14 cellular contexts compared by ENCODE assay signal in the genomic region with DNA sequence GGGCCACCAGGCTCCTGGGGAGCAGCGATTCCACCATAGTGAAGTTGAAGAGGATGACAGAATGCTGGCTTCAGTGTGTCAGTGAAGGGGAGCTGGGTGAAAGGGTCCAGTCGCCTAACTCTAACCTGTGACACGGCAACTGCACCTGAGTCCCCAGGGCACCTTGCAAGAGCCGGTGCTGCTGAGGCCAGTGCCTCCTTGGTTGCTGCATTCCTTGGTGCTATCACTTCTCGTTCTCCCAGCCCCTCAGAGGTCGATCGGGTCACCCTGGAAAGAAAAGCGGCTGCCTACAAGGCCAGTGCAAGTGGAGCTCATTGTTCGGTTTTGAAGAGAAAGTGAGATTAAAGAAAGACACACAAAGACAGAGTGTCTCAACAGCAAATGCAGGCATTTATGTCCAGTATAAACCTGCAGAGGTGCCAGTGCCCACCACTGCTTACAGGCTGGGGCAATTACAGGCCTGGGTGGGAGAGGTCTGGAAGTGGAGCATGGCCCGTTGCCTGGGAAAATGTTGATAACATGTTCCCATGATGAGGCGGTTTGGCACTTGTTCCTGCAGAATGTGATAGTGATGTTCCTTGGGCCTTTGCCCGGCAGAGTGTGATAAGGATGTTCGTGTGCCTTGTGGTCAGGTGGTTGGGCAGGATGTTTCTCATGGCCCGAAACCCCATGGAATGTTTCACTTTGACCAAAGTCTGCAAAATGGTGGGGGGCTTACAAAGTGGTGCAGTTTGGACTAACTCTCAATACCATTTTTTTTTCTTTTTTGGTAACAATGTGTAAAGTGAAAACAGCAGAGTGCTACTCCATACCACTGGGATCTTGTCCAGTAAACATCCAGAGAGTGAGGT. TPM values are rescaled to one million over a fixed set of nuclear protein-coding genes. Genes with fewer than 3 reads are reported as not detected.
DNase-seq lines count a peak whose midpoint lies in the region; FAIRE-seq and TF ChIP-seq lines count a peak whose summit lies in the region.
"Had no signal": no experiment of that assay in that cellular context is flagged by ENCODE, and none has a peak within 500 bp of the region (broad histone marks: within the 10 kb centered on the region; RNA-seq: fewer than 3 reads in every experiment).

No MANE protein-coding gene starts in this region.

- no peaks in the 10 kb centered on the region for H3K36me3 ChIP-seq in small intestine (ENCODE audit: control insufficient read depth in 2 of 2, insufficient read depth in 2 of 2, low read length in 2 of 2)
- H3K36me3 ChIP-seq: cardiac muscle cell, thoracic aorta had no signal

- no peak overlapping the region for H3K4me3 ChIP-seq in cardiac fibroblast (replicated peaks in 1 of 2; ENCODE audit: low read depth in 2 of 2, low read length in 2 of 2)
- H3K4me3 ChIP-seq in small intestine (ENCODE audit: low read depth in 1 of 2, low read length in 2 of 2): no peak overlapping the region
- H3K4me3 ChIP-seq: cardiac muscle cell had no signal

- FAIRE-seq in small intestine (lab: Jason Lieb, UNC): no peak

- peak; percentile 63 for DNase-seq in H4 (ENCODE audit: low spot score)
- DNase-seq in cardiac fibroblast (ENCODE audit: low read depth in 2 of 2): peak; percentile 75 to 99
- peak; percentile 15 for DNase-seq in hepatic stellate cell (ENCODE audit: low spot score)
- DNase-seq in small intestine: no peak
- no peak for DNase-seq in NK-92 treated with Interleukin-12 subunit alpha and Interleukin-12 subunit beta, amount 100 ng/mL, for 24 hours (lab: John Stamatoyannopoulos, UW)
- no peak for DNase-seq in activated CD4-positive, alpha-beta memory T cell treated with anti-CD3 and anti-CD28 coated beads for 36 hours
- DNase-seq in activated T-cell treated with anti-CD3 and anti-CD28 coated beads, Interleukin-2, amount 50 U/mL, for 1 hour: no peak
- no peak for DNase-seq in AG20443 (ENCODE audit: low spot score)
- DNase-seq: natural killer cell; NCI-H1092 treated with DMSO at 0.1 percent for 48 hours; stimulated activated CD4-positive, alpha-beta T cell treated with anti-CD3 and anti-CD28 coated beads, Interleukin-4, amount 100 ng/mL, for 24 hours had no signal

- H3K27me3 Mint-ChIP-seq in activated CD4-positive, alpha-beta memory T cell treated with anti-CD3 and anti-CD28 coated beads for 36 hours: peaks cover 3% of the 10 kb centered on the region

- peak overlapping the region; percentile 21 to 57 for H3K27ac ChIP-seq in small intestine (ENCODE audit: low read depth in 1 of 2, low read length in 1 of 2)
- H3K27ac ChIP-seq: cardiac muscle cell had no signal

- CTCF ChIA-PET in activated CD4-positive, alpha-beta memory T cell treated with anti-CD3 and anti-CD28 coated beads for 36 hours (lab: Charles Lee): no interaction called here

- peaks cover 10% of the 10 kb centered on the region for H3K9me3 Mint-ChIP-seq in activated CD4-positive, alpha-beta memory T cell treated with anti-CD3 and anti-CD28 coated beads for 36 hours

- WGBS in small intestine, 3 donors: 78 to 83% (median 82%) methylated on average over 14 of the region's 14 CpGs

- H3K36me3 Mint-ChIP-seq in activated CD4-positive, alpha-beta memory T cell treated with anti-CD3 and anti-CD28 coated beads for 36 hours: no peaks in the 10 kb centered on the region
- H3K36me3 Mint-ChIP-seq: natural killer cell had no signal

- H3K4me3 Mint-ChIP-seq in activated CD4-positive, alpha-beta memory T cell treated with anti-CD3 and anti-CD28 coated beads for 36 hours: no peak overlapping the region
- H3K4me3 Mint-ChIP-seq: natural killer cell had no signal

- intact Hi-C loops in activated CD4-positive, alpha-beta memory T cell treated with anti-CD3 and anti-CD28 coated beads for 36 hours (cut with micrococcal nuclease): no loop called here

- no peaks in the 10 kb centered on the region for H3K4me1 Mint-ChIP-seq in activated CD4-positive, alpha-beta memory T cell treated with anti-CD3 and anti-CD28 coated beads for 36 hours (ENCODE audit: low read depth)
- H3K4me1 Mint-ChIP-seq: natural killer cell had no signal

- H3K27me3 ChIP-seq in small intestine (ENCODE audit: control insufficient read depth in 2 of 2, insufficient read depth in 2 of 2, low read length in 2 of 2): no peaks in the 10 kb centered on the region
- H3K27me3 ChIP-seq: cardiac muscle cell had no signal

- POLR2A ChIA-PET in activated CD4-positive, alpha-beta memory T cell treated with anti-CD3 and anti-CD28 coated beads for 36 hours (lab: Charles Lee): no interaction called here

- H3K27ac Mint-ChIP-seq in activated CD4-positive, alpha-beta memory T cell treated with anti-CD3 and anti-CD28 coated beads for 36 hours: no peak overlapping the region
- H3K27ac Mint-ChIP-seq: natural killer cell had no signal

- H3K9me3 ChIP-seq in small intestine (ENCODE audit: control insufficient read depth, low read depth): peaks cover 2% of the 10 kb centered on the region
- H3K9me3 ChIP-seq: thoracic aorta had no signal

- no peak for TF ChIP-seq CTCF in cardiac fibroblast (IDR thresholded peaks at IDR 0.05; ENCODE audit: low read depth, low read length)

- no peaks in the 10 kb centered on the region for H3K4me1 ChIP-seq in small intestine (ENCODE audit: control insufficient read depth in 2 of 2, insufficient read depth in 1 of 2, low read depth in 1 of 2, low read length in 1 of 2)

RNA-seq across cellular contexts. Expression of gene FPR3, which starts 5.3 kb away (rescaled TPM):
- 0.62 and 0.64 TPM in 2 replicates for total RNA-seq in H4 (2014; rRNA removed; shearing (Covaris generic))
- 1 to 10 TPM in 2 of 3 donors, under 1 TPM in 1; 0.89 to 4.5 (median 3.0) TPM for polyA plus RNA-seq in small intestine
- not detected for total RNA-seq in activated CD4-positive, alpha-beta memory T cell treated with anti-CD3 and anti-CD28 coated beads for 36 hours
- total RNA-seq: cardiac muscle cell; T-helper 2 cell treated with Interferon-gamma antibody and Interleukin-4, amounts not matched to agents 100 ng/mL and 5 ng/mL, for 36 hours had no signal
- polyA plus RNA-seq: cardiac muscle cell had no signal

RNA-seq across cellular contexts. Expression of gene FPR2, which starts 39.2 kb away (rescaled TPM):
- total RNA-seq in H4 (2014; rRNA removed; shearing (Covaris generic)): 0.23 TPM in 1 of 2 replicates, not detected in the other
- 1 to 10 TPM in 2 of 3 donors, not detected in 1; 1.8 to 2.6 TPM for polyA plus RNA-seq in small intestine
- total RNA-seq in activated CD4-positive, alpha-beta memory T cell treated with anti-CD3 and anti-CD28 coated beads for 36 hours: not detected
- total RNA-seq: cardiac muscle cell; T-helper 2 cell treated with Interferon-gamma antibody and Interleukin-4, amounts not matched to agents 100 ng/mL and 5 ng/mL, for 36 hours had no signal
- polyA plus RNA-seq: cardiac muscle cell had no signal

RNA-seq across cellular contexts. Expression of gene FPR1, which starts 48.5 kb away (rescaled TPM):
- 2.5 and 3.0 TPM in 2 replicates for total RNA-seq in H4 (2014; rRNA removed; shearing (Covaris generic))
- 1 to 10 TPM; 1.6 to 8.1 (median 2.2) TPM for polyA plus RNA-seq in small intestine
- total RNA-seq in activated CD4-positive, alpha-beta memory T cell treated with anti-CD3 and anti-CD28 coated beads for 36 hours: not detected
- total RNA-seq: cardiac muscle cell; T-helper 2 cell treated with Interferon-gamma antibody and Interleukin-4, amounts not matched to agents 100 ng/mL and 5 ng/mL, for 36 hours had no signal
- polyA plus RNA-seq: cardiac muscle cell had no signal

Comparison
In these comparisons a context has a peak if more than half of its experiments do, and no peak if none do; other contexts are left out.
1. DNase-seq: peak in H4 (single experiment), cardiac fibroblast (2 of 2) and hepatic stellate cell (single experiment); none in small intestine (single experiment), NK-92 treated with Interleukin-12 subunit alpha and Interleukin-12 subunit beta, amount 100 ng/mL, for 24 hours (single experiment), activated CD4-positive, alpha-beta memory T cell treated with anti-CD3 and anti-CD28 coated beads for 36 hours (single experiment), activated T-cell treated with anti-CD3 and anti-CD28 coated beads, Interleukin-2, amount 50 U/mL, for 1 hour (single experiment) and AG20443 (single experiment).